In genomic region chr1:53502641-53503432, GRCh38 we compare ENCODE assay signal across 23 cellular contexts. TPM values are rescaled to one million over a fixed set of nuclear protein-coding genes. Genes with fewer than 3 reads are reported as not detected.
DNase-seq lines count a peak whose midpoint lies in the region; ATAC-seq, FAIRE-seq and TF ChIP-seq lines count a peak whose summit lies in the region.
"Had no signal": no experiment of that assay in that cellular context is flagged by ENCODE, and none has a peak within 500 bp of the region (broad histone marks: within the 10 kb centered on the region; RNA-seq: fewer than 3 reads in every experiment).

No MANE protein-coding gene starts in this region.

- H3K27me3 ChIP-seq in right cardiac atrium (ENCODE audit: control insufficient read depth, insufficient read depth), result no peaks in the 10 kb centered on the region
- peaks cover 8 to 57% of the 10 kb centered on the region in 2 experiments; a peak in 4 of 5 replicates for H3K27me3 ChIP-seq in HepG2 (ENCODE audit: control insufficient read depth in 1 of 2, insufficient read depth in 2 of 2, low read length in 2 of 2)
- no peaks in the 10 kb centered on the region for H3K27me3 ChIP-seq in CD4-positive, alpha-beta memory T cell (ENCODE audit: insufficient read depth, low read length)
- H3K27me3 ChIP-seq: right atrium auricular region had no signal

- H3K4me2 ChIP-seq in HepG2 (ENCODE audit: low read depth, low read length), result no peak overlapping the region

- TF ChIP-seq EP300 in HepG2 (IDR thresholded peaks at IDR 0.05; ENCODE audit: low read depth in 2 of 2, low read length in 2 of 2), result no peak
- TF ChIP-seq EP300 in HepG2 (CRISPR knock-in tag; IDR thresholded peaks at IDR 0.05; ENCODE audit: borderline replicate concordance), result no peak

- 60% methylated on average over 7 of the region's 7 CpGs for WGBS in right cardiac atrium
- 41% methylated on average over 5 of the region's 7 CpGs for WGBS in HepG2 (ENCODE audit: low lambda C conversion rate)

- CTCF ChIA-PET in HepG2 (lab: Yijun Ruan, JAX; ENCODE audit: low intra/inter-chr PET ratio, low total read pairs), result no interaction called here
- CTCF ChIA-PET in CD4-positive, alpha-beta memory T cell (lab: Charles Lee; ENCODE audit: partially characterized antibody), result no interaction called here

- no peak for ATAC-seq in right cardiac atrium
- ATAC-seq in left cardiac atrium, result no peak
- ATAC-seq in HepG2, result no peak
- ATAC-seq: effector memory CD8-positive, alpha-beta T cell had no signal

- no peak overlapping the region for H3K9ac ChIP-seq in HepG2 (ENCODE audit: insufficient read depth, low read depth, low read length)

- H3K9me3 Mint-ChIP-seq in CD4-positive, alpha-beta memory T cell, result no peaks in the 10 kb centered on the region
- H3K9me3 Mint-ChIP-seq: activated B cell treated with CpG ODN at 0.5 μM for 24 hours; activated CD4-positive, alpha-beta memory T cell treated with anti-CD3 and anti-CD28 coated beads, Interleukin-2, amount 10 ng/mL, durations not matched to agents 7 days and 5 days; effector memory CD8-positive, alpha-beta T cell; T-helper 1 cell treated with Interleukin-12 subunit alpha and Interleukin-12 subunit beta and Interleukin-4 antibody, amounts not matched to agents 30 μg/mL and 1 μg/mL, for 36 hours had no signal

- H3K36me3 Mint-ChIP-seq in CD4-positive, alpha-beta memory T cell, result no peaks in the 10 kb centered on the region

- peaks cover 0 to 1% of the 10 kb centered on the region in 2 donors for H3K27me3 Mint-ChIP-seq in CD4-positive, alpha-beta memory T cell
- H3K27me3 Mint-ChIP-seq: activated CD4-positive, alpha-beta memory T cell treated with anti-CD3 and anti-CD28 coated beads, Interleukin-2, amount 10 ng/mL, durations not matched to agents 7 days and 5 days had no signal

- no peaks in the 10 kb centered on the region for H3K79me2 ChIP-seq in HepG2 (ENCODE audit: insufficient read depth, low read length)

- no peaks in the 10 kb centered on the region for H4K20me1 ChIP-seq in HepG2 (ENCODE audit: insufficient read depth, low read length)

- no peak for TF ChIP-seq CTCF in HepG2 (CRISPR knock-in tag; IDR thresholded peaks at IDR 0.05)

- no peaks in the 10 kb centered on the region for H3K4me1 Mint-ChIP-seq in CD4-positive, alpha-beta memory T cell
- H3K4me1 Mint-ChIP-seq: activated B cell treated with CpG ODN at 0.5 μM for 24 hours had no signal

- H3K4me1 ChIP-seq in right cardiac atrium (ENCODE audit: control insufficient read depth, insufficient read depth, low read length), result no peaks in the 10 kb centered on the region
- no peaks in the 10 kb centered on the region for H3K4me1 ChIP-seq in HepG2 (ENCODE audit: insufficient read depth, low read length)
- no peaks in the 10 kb centered on the region for H3K4me1 ChIP-seq in CD4-positive, alpha-beta memory T cell (ENCODE audit: insufficient read depth, low read length)

- no peak overlapping the region for H3K4me3 Mint-ChIP-seq in CD4-positive, alpha-beta memory T cell
- H3K4me3 Mint-ChIP-seq: activated B cell treated with CpG ODN at 0.5 μM for 24 hours; activated CD4-positive, alpha-beta memory T cell treated with anti-CD3 and anti-CD28 coated beads, Interleukin-2, amount 10 ng/mL, durations not matched to agents 7 days and 5 days; effector memory CD8-positive, alpha-beta T cell; T-helper 1 cell treated with Interleukin-12 subunit alpha and Interleukin-12 subunit beta and Interleukin-4 antibody, amounts not matched to agents 30 μg/mL and 1 μg/mL, for 36 hours had no signal

- TF ChIP-seq RAD21 in HepG2 (CRISPR knock-in tag; IDR thresholded peaks at IDR 0.05), result no peak

- H3K4me3 ChIP-seq in right cardiac atrium (ENCODE audit: low read length) (no peak overlapping the region), HepG2 (replicated peaks in 1 of 3; ENCODE audit: insufficient read depth in 1 of 3, low read depth in 2 of 3, low read length in 3 of 3) (no peak overlapping the region)
- H3K4me3 ChIP-seq in CD4-positive, alpha-beta memory T cell (ENCODE audit: low read length in 2 of 2), result no peak overlapping the region
- H3K4me3 ChIP-seq: right atrium auricular region, thoracic aorta had no signal

- no peaks in the 10 kb centered on the region for H3K36me3 ChIP-seq in HepG2 (replicated peaks in 1 of 2; ENCODE audit: control insufficient read depth in 1 of 2, insufficient read depth in 2 of 2, low read length in 2 of 2)
- H3K36me3 ChIP-seq in CD4-positive, alpha-beta memory T cell (ENCODE audit: insufficient read depth, low read length), result no peaks in the 10 kb centered on the region
- H3K36me3 ChIP-seq: right atrium auricular region, thoracic aorta had no signal

- FAIRE-seq in urothelium cell line (lab: Jason Lieb, UNC) (no peak), HepG2 (lab: Jason Lieb, UNC) (no peak)
- FAIRE-seq: astrocyte had no signal

- H3K27ac ChIP-seq in right cardiac atrium (ENCODE audit: low read length), result no peak overlapping the region
- H3K27ac ChIP-seq in HepG2 (ENCODE audit: extremely low read length, insufficient read depth, low read length), result no peak overlapping the region
- H3K27ac ChIP-seq in CD4-positive, alpha-beta memory T cell (ENCODE audit: low read depth, low read length), result no peak overlapping the region
- H3K27ac ChIP-seq: right atrium auricular region, thoracic aorta had no signal

- in situ Hi-C loops in HepG2 (cut with HindIII; ENCODE audit: extremely low pct_ligation_motif_present, low pct_unique_long_range_greater_than_20kb), result no loop called here

- DNase-seq in right cardiac atrium (peak in 2 of 3 donors; percentile 32 to 47), left cardiac atrium (no peak), NCI-H510A treated with DMSO at 0.1 percent for 48 hours (lab: John Stamatoyannopoulos, UW) (peak; percentile 57), ecto neural progenitor cell (ENCODE audit: low spot score) (peak; percentile 76), urothelium cell line (ENCODE audit: low spot score) (peak; percentile 31), HepG2 (ENCODE audit: low spot score) (no peak), T-helper 9 cell (no peak)
- no peak for DNase-seq in CD4-positive, alpha-beta memory T cell
- DNase-seq: activated B cell treated with CpG ODN at 0.5 μM for 24 hours; activated CD4-positive, alpha-beta memory T cell treated with anti-CD3 and anti-CD28 coated beads, Interleukin-2, amount 10 ng/mL, durations not matched to agents 7 days and 5 days; activated naive CD4-positive, alpha-beta T cell treated with anti-CD3 and anti-CD28 coated beads, Interleukin-2, amount 50 U/mL, for 16 hours; activated T-cell treated with anti-CD3 and anti-CD28 coated beads, Interleukin-2, amount 50 U/mL, for 48 hours; effector memory CD8-positive, alpha-beta T cell; NCI-H146; Right ventricle myocardium superior; stimulated activated CD4-positive, alpha-beta T cell treated with anti-CD3 and anti-CD28 coated beads, Interleukin-15, amount 100 ng/mL, for 24 hours had no signal

- POLR2A ChIA-PET in HepG2 (lab: Yijun Ruan, JAX), result no interaction called here
- POLR2A ChIA-PET in CD4-positive, alpha-beta memory T cell (lab: Charles Lee; ENCODE audit: partially characterized antibody), result no interaction called here

- no peak overlapping the region for H2AFZ ChIP-seq in HepG2 (ENCODE audit: low read length)

- BruUV-seq in HepG2 (replicated peaks; lab: Mats Ljungman, UMichigan), result no TSS peak

- H3K9me3 ChIP-seq in right cardiac atrium (ENCODE audit: control insufficient read depth, low read length), result no peaks in the 10 kb centered on the region
- H3K9me3 ChIP-seq in HepG2 (ENCODE audit: low read length), result no peaks in the 10 kb centered on the region
- no peaks in the 10 kb centered on the region for H3K9me3 ChIP-seq in CD4-positive, alpha-beta memory T cell (ENCODE audit: control insufficient read depth in 1 of 2, low read length in 2 of 2)
- H3K9me3 ChIP-seq: right atrium auricular region, thoracic aorta had no signal

- TF ChIP-seq POLR2A in HepG2 (IDR thresholded peaks at IDR 0.05; ENCODE audit: insufficient read depth in 1 of 2, low read depth in 2 of 2, low read length in 2 of 2), result no peak

- H3K27ac Mint-ChIP-seq in CD4-positive, alpha-beta memory T cell, result no peak overlapping the region
- H3K27ac Mint-ChIP-seq: activated B cell treated with CpG ODN at 0.5 μM for 24 hours; activated CD4-positive, alpha-beta memory T cell treated with anti-CD3 and anti-CD28 coated beads, Interleukin-2, amount 10 ng/mL, durations not matched to agents 7 days and 5 days; effector memory CD8-positive, alpha-beta T cell; T-helper 1 cell treated with Interleukin-12 subunit alpha and Interleukin-12 subunit beta and Interleukin-4 antibody, amounts not matched to agents 30 μg/mL and 1 μg/mL, for 36 hours had no signal

- intact Hi-C loops in right cardiac atrium (cut with DNase I), result no loop called here
- intact Hi-C loops in left cardiac atrium (cut with DNase I), result no loop called here
- intact Hi-C loops in HepG2 (cut with micrococcal nuclease; ENCODE audit: unreplicated experiment), result no loop called here
- intact Hi-C loops in CD4-positive, alpha-beta memory T cell (cut with micrococcal nuclease), result no loop called here

TF ChIP-seq in HepG2, 621 proteins besides CTCF, POLR2A, EP300 and RAD21:
- no peak for TF ChIP-seq ZNF510 (CRISPR knock-in tag; IDR thresholded peaks at IDR 0.05; ENCODE audit: low read depth)

RNA-seq across cellular contexts. Expression of gene DMRTB1, which starts 43.6 kb away (rescaled TPM):
- not detected for total RNA-seq in right cardiac atrium
- polyA plus RNA-seq in right cardiac atrium, result not detected
- not detected for total RNA-seq in left cardiac atrium
- total RNA-seq in HepG2 (2016; rRNA removed; fragmentation: Illumina TruSeq; extraction: Trizol), result not detected in 2 replicates
- total RNA-seq in HepG2 (2016; cell fraction: cytosol; rRNA removed; fragmentation: Illumina TruSeq; extraction: Trizol; ENCODE audit: low read depth), result not detected in 2 replicates
- total RNA-seq in HepG2 (2016; cell fraction: insoluble cytoplasmic fraction; rRNA removed; fragmentation: Illumina TruSeq; extraction: Trizol), result not detected in 2 replicates
- total RNA-seq in HepG2 (2016; cell fraction: membrane; rRNA removed; fragmentation: Illumina TruSeq; extraction: Trizol), result not detected in 2 replicates
- not detected in 2 replicates for total RNA-seq in HepG2 (2016; cell fraction: nucleus; rRNA removed; fragmentation: Illumina TruSeq; extraction: Trizol)
- not detected in 2 replicates for polyA plus RNA-seq in HepG2 (2011; rRNA removed)
- not detected in 2 replicates for polyA plus RNA-seq in HepG2 (2011; cell fraction: cytosol; rRNA removed)
- polyA plus RNA-seq in HepG2 (2011; cell fraction: nucleus; rRNA removed), result not detected in 2 replicates
- polyA plus RNA-seq in HepG2 (2012), result not detected in 2 replicates
- not detected in 2 replicates for polyA plus RNA-seq in HepG2 (2016; cell fraction: cytosol; fragmentation: Illumina TruSeq; extraction: Trizol; ENCODE audit: low read depth)
- not detected in 2 replicates for polyA plus RNA-seq in HepG2 (2016; cell fraction: insoluble cytoplasmic fraction; fragmentation: Illumina TruSeq; extraction: Trizol; ENCODE audit: low read depth)
- polyA plus RNA-seq in HepG2 (2016; cell fraction: membrane; fragmentation: Illumina TruSeq; extraction: Trizol; ENCODE audit: low read depth), result not detected in 2 replicates
- not detected in 2 replicates for polyA plus RNA-seq in HepG2 (2016; cell fraction: nucleus; fragmentation: Illumina TruSeq; extraction: Trizol; ENCODE audit: insufficient read depth, low read depth)
- polyA minus RNA-seq in HepG2 (2011; rRNA and poly(A)+ RNA removed; ENCODE audit: low replicate concordance), result not detected in 2 replicates
- not detected in 2 replicates for polyA minus RNA-seq in HepG2 (2011; cell fraction: cytosol; rRNA and poly(A)+ RNA removed)
- polyA minus RNA-seq in HepG2 (2011; cell fraction: nucleus; rRNA and poly(A)+ RNA removed), result not detected in 2 replicates
- not detected for total RNA-seq in CD4-positive, alpha-beta memory T cell
- polyA plus RNA-seq in CD4-positive, alpha-beta memory T cell, result not detected
- total RNA-seq: activated B cell treated with CpG ODN at 0.5 μM for 24 hours; activated CD4-positive, alpha-beta memory T cell treated with anti-CD3 and anti-CD28 coated beads, Interleukin-2, amount 10 ng/mL, durations not matched to agents 7 days and 5 days; astrocyte; cerebellum; fibroblast of lung; liver; right atrium auricular region; Right ventricle myocardium superior; thoracic aorta had no signal
- polyA plus RNA-seq: fibroblast of lung, liver had no signal

Comparison
In these comparisons a context has a peak if more than half of its experiments do, and no peak if none do; other contexts are left out.
1. DNase-seq: peak in right cardiac atrium (2 of 3), NCI-H510A treated with DMSO at 0.1 percent for 48 hours (single experiment), ecto neural progenitor cell (single experiment) and urothelium cell line (single experiment); none in left cardiac atrium (single experiment), HepG2 (single experiment), T-helper 9 cell (single experiment) and CD4-positive, alpha-beta memory T cell (0 of 5).